17 cellular contexts compared by ENCODE assay signal in genomic region chr15:66404122-66404521, GRCh38. TPM values are rescaled to one million over a fixed set of nuclear protein-coding genes. Genes with fewer than 3 reads are reported as not detected.
DNase-seq lines count a peak whose midpoint lies in the region; ATAC-seq and TF ChIP-seq lines count a peak whose summit lies in the region.
"Had no signal": no experiment of that assay in that cellular context is flagged by ENCODE, and none has a peak within 500 bp of the region (broad histone marks: within the 10 kb centered on the region; RNA-seq: fewer than 3 reads in every experiment).

No MANE protein-coding gene starts in this region.

- no peaks in the 10 kb centered on the region for H3K36me3 ChIP-seq in CD8-positive, alpha-beta T cell (ENCODE audit: insufficient read depth, low read length)
- H3K36me3 ChIP-seq: suprapubic skin had no signal

- H3K27me3 Mint-ChIP-seq in CD8-positive, alpha-beta T cell (ENCODE audit: low read depth), result no peaks in the 10 kb centered on the region
- H3K27me3 Mint-ChIP-seq in brain, result no peaks in the 10 kb centered on the region
- no peaks in the 10 kb centered on the region for H3K27me3 Mint-ChIP-seq in nephron (ENCODE audit: low read depth)
- no peaks in the 10 kb centered on the region for H3K27me3 Mint-ChIP-seq in osteocyte (ENCODE audit: unreplicated experiment)
- H3K27me3 Mint-ChIP-seq: memory B cell had no signal

- ATAC-seq in CD8-positive, alpha-beta T cell, result no peak

- H3K27me3 ChIP-seq in CD8-positive, alpha-beta T cell (ENCODE audit: insufficient read depth, low read length), result no peaks in the 10 kb centered on the region
- no peaks in the 10 kb centered on the region for H3K27me3 ChIP-seq in HL-60 (ENCODE audit: insufficient read depth, poor library complexity, severe bottlenecking)
- H3K27me3 ChIP-seq: suprapubic skin had no signal

- POLR2A ChIA-PET in CD8-positive, alpha-beta T cell (lab: Charles Lee), result interaction anchor here (1.5 to 2.2 kb wide), 2 partner anchors 12 to 18 kb away, joined by 6 to 9 read pairs; partner anchors contain the start of gene MAP2K1

- no peak for DNase-seq in CD8-positive, alpha-beta T cell
- DNase-seq in HL-60 (ENCODE audit: low read depth in 1 of 2, low spot score in 1 of 2) (no peak), NCI-H146 (lab: John Stamatoyannopoulos, UW) (no peak), mucosa of gallbladder (ENCODE audit: low spot score) (no peak), osteocyte (ENCODE audit: extremely low spot score, unreplicated experiment) (no peak)
- DNase-seq: activated gamma-delta T cell; effector memory CD4-positive, alpha-beta T cell; NCI-H2081 treated with DMSO at 0.1 percent for 48 hours; NCI-H774; posterior cingulate gyrus; RPMI8226; stimulated activated CD4-positive, alpha-beta T cell treated with anti-CD3 and anti-CD28 coated beads, Interleukin-12 subunit alpha, Interleukin-12 subunit beta, amount 100 ng/mL, for 4 hours had no signal

- H3K4me1 ChIP-seq in CD8-positive, alpha-beta T cell (ENCODE audit: insufficient read depth, low read length), result peaks cover 73% of the 10 kb centered on the region

- H3K27ac Mint-ChIP-seq in CD8-positive, alpha-beta T cell, result peak overlapping the region; percentile 4
- peak overlapping the region in 3 of 5 experiments; percentile 50 to 84 (median 62) for H3K27ac Mint-ChIP-seq in brain
- peak overlapping the region; percentile 69 to 91 (median 89) for H3K27ac Mint-ChIP-seq in nephron
- no peak overlapping the region for H3K27ac Mint-ChIP-seq in osteocyte (ENCODE audit: unreplicated experiment)
- H3K27ac Mint-ChIP-seq: memory B cell had no signal

- intact Hi-C loops in CD8-positive, alpha-beta T cell (cut with DNase I, micrococcal nuclease), result no loop called here

- CTCF ChIA-PET in CD8-positive, alpha-beta T cell (lab: Charles Lee), result interaction anchor here (0.8 to 2.5 kb wide), 8 partner anchors 9 to 94 kb away, joined by 3 to 12 read pairs (median 4); partner anchors contain the start of gene SNAPC5

- H3K4me3 ChIP-seq in CD8-positive, alpha-beta T cell (ENCODE audit: low read depth, low read length), result no peak overlapping the region
- H3K4me3 ChIP-seq in HL-60 (replicated peaks; ENCODE audit: insufficient read depth, low read length), result no peak overlapping the region
- H3K4me3 ChIP-seq: suprapubic skin had no signal

- peaks cover 5% of the 10 kb centered on the region for H3K36me3 Mint-ChIP-seq in CD8-positive, alpha-beta T cell
- H3K36me3 Mint-ChIP-seq in brain, result peaks cover 15% of the 10 kb centered on the region
- peaks cover 3% of the 10 kb centered on the region for H3K36me3 Mint-ChIP-seq in nephron (ENCODE audit: low read depth)
- H3K36me3 Mint-ChIP-seq in osteocyte (ENCODE audit: unreplicated experiment), result no peaks in the 10 kb centered on the region

- no peak overlapping the region for H3K27ac ChIP-seq in CD8-positive, alpha-beta T cell (ENCODE audit: low read depth, low read length)
- 0 out of 2 replicates have a peak overlapping the region, but pooled peaks have one; percentile 19 for H3K27ac ChIP-seq in HL-60 (replicated peaks)
- H3K27ac ChIP-seq: C4-2B, suprapubic skin had no signal

- H3K4me3 Mint-ChIP-seq in CD8-positive, alpha-beta T cell, result no peak overlapping the region
- H3K4me3 Mint-ChIP-seq in brain (peak overlapping the region in 2 of 5 experiments; percentile 8 to 10), nephron (peak overlapping the region; percentile 0 to 63 (median 17)), osteocyte (ENCODE audit: unreplicated experiment) (no peak overlapping the region)

- no peaks in the 10 kb centered on the region for H3K9me3 Mint-ChIP-seq in CD8-positive, alpha-beta T cell
- no peaks in the 10 kb centered on the region for H3K9me3 Mint-ChIP-seq in brain
- no peaks in the 10 kb centered on the region for H3K9me3 Mint-ChIP-seq in nephron
- H3K9me3 Mint-ChIP-seq in osteocyte (ENCODE audit: unreplicated experiment), result no peaks in the 10 kb centered on the region
- H3K9me3 Mint-ChIP-seq: memory B cell had no signal

- no peaks in the 10 kb centered on the region for H3K9me3 ChIP-seq in CD8-positive, alpha-beta T cell (ENCODE audit: low read length)
- H3K9me3 ChIP-seq: suprapubic skin had no signal

- no peak for TF ChIP-seq CTCF in CD8-positive, alpha-beta T cell (IDR thresholded peaks at IDR 0.05)
- no peak for TF ChIP-seq CTCF in HL-60 (IDR thresholded peaks at IDR 0.05; ENCODE audit: insufficient read depth, low read length)
- TF ChIP-seq CTCF in brain (conservative IDR thresholded peaks at IDR 0.05), result no peak
- TF ChIP-seq CTCF in nephron (IDR thresholded peaks at IDR 0.05; ENCODE audit: unreplicated experiment in 3 of 3), result no peak
- TF ChIP-seq CTCF in osteocyte (IDR thresholded peaks at IDR 0.05), result no peak

- peaks cover 90% of the 10 kb centered on the region for H3K4me1 Mint-ChIP-seq in CD8-positive, alpha-beta T cell (ENCODE audit: low read depth)
- H3K4me1 Mint-ChIP-seq in brain, result peaks cover 85% of the 10 kb centered on the region
- peaks cover 81% of the 10 kb centered on the region for H3K4me1 Mint-ChIP-seq in nephron
- H3K4me1 Mint-ChIP-seq in osteocyte (ENCODE audit: unreplicated experiment), result peaks cover 55% of the 10 kb centered on the region

RNA-seq across cellular contexts. Expression of gene MAP2K1, which starts 17.4 kb away (rescaled TPM):
- 10 to 100 TPM; 21.9 to 23.7 TPM for total RNA-seq in CD8-positive, alpha-beta T cell
- 61.3 TPM for polyA plus RNA-seq in brain (ENCODE audit: insufficient read depth, low read depth, low replicate concordance)
- total RNA-seq in mucosa of gallbladder (48.2 TPM), osteocyte (49.3 and 50.7 TPM in 2 replicates)

RNA-seq across cellular contexts. Expression of gene TIPIN, which starts 47.6 kb away (rescaled TPM):
- total RNA-seq in CD8-positive, alpha-beta T cell, result 1 to 10 TPM; 4.8 to 4.9 TPM
- 8.1 TPM for polyA plus RNA-seq in brain (ENCODE audit: insufficient read depth, low read depth, low replicate concordance)
- 4.0 TPM for total RNA-seq in mucosa of gallbladder
- total RNA-seq in osteocyte, result 7.6 and 8.0 TPM in 2 replicates

Comparison
In these comparisons a context has a peak if more than half of its experiments do, and no peak if none do; other contexts are left out.
1. H3K4me3 Mint-ChIP-seq: peak in nephron (3 of 3); none in CD8-positive, alpha-beta T cell (single experiment) and osteocyte (single experiment).